1 cellular context compared by ENCODE assay signal in the genomic region with DNA sequence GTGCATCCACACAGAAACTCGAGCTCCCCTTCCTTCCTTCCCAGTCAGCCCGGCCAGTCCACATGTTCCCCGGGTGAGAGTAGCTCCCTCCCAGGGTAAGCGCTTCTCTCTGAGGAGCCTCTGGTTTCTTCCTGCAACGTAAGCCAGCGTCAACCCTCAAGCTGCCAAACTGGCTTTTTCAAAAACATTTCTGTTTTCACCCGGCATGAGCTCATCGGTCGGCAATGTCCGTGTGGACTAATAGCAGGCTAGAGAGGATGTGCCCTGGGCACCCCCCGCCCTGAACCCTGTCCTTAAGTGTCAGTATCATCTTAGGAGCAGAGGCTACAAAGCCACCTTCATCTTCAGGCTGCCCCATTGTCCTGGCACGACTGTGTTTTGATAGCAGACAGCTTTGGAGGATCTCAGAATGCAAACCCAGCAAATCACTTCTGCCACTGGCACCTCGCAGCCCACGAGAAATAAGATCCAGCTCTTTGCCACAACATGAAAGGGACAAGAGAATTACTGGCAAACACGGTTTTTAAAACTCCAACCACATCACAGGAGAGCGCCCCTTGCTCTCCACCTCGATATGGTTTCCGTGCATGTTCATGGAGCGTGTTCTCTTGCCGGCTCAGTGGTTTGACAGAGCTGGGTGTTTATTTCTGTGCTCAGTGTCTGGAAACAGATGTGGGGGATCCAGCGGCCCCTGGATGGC.
TF ChIP-seq lines count a peak whose summit lies in the region.

No MANE protein-coding gene starts in this region.

TF ChIP-seq in IMR-90, 13 proteins besides CTCF, POLR2A, EP300 and RAD21 (continued from another document):
- TF ChIP-seq ELK1 (IDR thresholded peaks at IDR 0.05; ENCODE audit: borderline replicate concordance, low read depth, low read length) (no peak), FOS (IDR thresholded peaks at IDR 0.05; ENCODE audit: low read depth, low read length) (no peak), MAFK (IDR thresholded peaks at IDR 0.05; ENCODE audit: low read depth, low read length) (no peak), MXI1 (IDR thresholded peaks at IDR 0.05; ENCODE audit: borderline replicate concordance, low read depth, low read length) (no peak), RCOR1 (IDR thresholded peaks at IDR 0.05; ENCODE audit: insufficient replicate concordance, low read length) (no peak)
